Comparison of ENCODE assay signal across 9 cellular contexts in the genomic region with DNA sequence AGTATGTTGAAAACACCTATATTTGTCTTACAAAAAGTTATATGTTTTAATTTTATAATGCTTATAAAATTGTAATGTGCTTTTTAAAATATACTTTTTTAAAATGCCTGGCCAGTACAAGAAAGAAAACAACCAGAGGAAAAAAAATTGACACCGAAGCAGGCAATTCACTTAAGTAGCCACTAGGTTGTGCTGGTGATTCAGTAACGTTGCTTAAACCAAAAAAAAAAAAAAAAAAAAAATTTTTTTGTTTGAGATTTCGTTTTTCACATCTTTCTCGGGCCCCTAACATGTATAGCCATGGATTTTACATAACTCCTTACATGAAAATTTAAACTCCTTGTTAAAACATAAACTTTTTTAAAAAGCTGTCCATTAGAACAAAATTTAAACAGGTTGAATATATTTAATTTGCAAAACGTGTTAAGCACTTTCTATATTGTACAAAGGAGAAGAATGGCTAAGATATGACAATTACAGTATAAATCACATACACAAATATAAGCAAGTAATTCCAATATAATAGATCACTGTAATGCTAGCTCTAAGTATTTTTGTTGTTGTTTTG. TPM values are rescaled to one million over a fixed set of nuclear protein-coding genes. Genes with fewer than 3 reads are reported as not detected.
A peak's percentile ranks its signal among the peaks of the same experiment; 100 is the strongest.
DNase-seq lines count a peak whose midpoint lies in the region; FAIRE-seq and TF ChIP-seq lines count a peak whose summit lies in the region.
"Had no signal": no experiment of that assay in that cellular context is flagged by ENCODE, and none has a peak within 500 bp of the region (broad histone marks: within the 10 kb centered on the region; RNA-seq: fewer than 3 reads in every experiment).

No MANE protein-coding gene starts in this region.

- CTCF ChIA-PET in PC-9 (lab: Charles Lee) = no interaction called here

- no peak overlapping the region for H2AFZ ChIP-seq in PC-9

- POLR2A ChIA-PET in PC-9 (lab: Charles Lee; ENCODE audit: unreplicated experiment) = no interaction called here

- H3K79me2 ChIP-seq in PC-9 (ENCODE audit: low read depth) = no peaks in the 10 kb centered on the region

- H3K36me3 ChIP-seq in PC-9 (ENCODE audit: low read depth) (no peaks in the 10 kb centered on the region), esophagus squamous epithelium (no peaks in the 10 kb centered on the region)

- peaks cover 5% of the 10 kb centered on the region for H3K27me3 ChIP-seq in PC-9 (ENCODE audit: insufficient read depth, low read depth)
- no peaks in the 10 kb centered on the region for H3K27me3 ChIP-seq in esophagus squamous epithelium

- H3K27ac ChIP-seq in PC-9 (no peak overlapping the region), esophagus squamous epithelium (no peak overlapping the region)

- DNase-seq in COR-L47 (lab: John Stamatoyannopoulos, UW) (peak; percentile 8), HFF-Myc (ENCODE audit: extremely low read depth, low read depth) (peak; percentile 2), PC-9 (peak in 1 of 2 experiments; percentile 39), esophagus squamous epithelium (lab: John Stamatoyannopoulos, UW) (no peak), renal cortical epithelial cell (ENCODE audit: low read depth) (peak; percentile 54), GM12891 (ENCODE audit: insufficient read length, low spot score) (no peak)
- DNase-seq in activated naive CD4-positive, alpha-beta T cell treated with anti-CD3 and anti-CD28 coated beads, Interleukin-2, amount 50 U/mL, for 16 hours = no peak
- DNase-seq in activated naive CD4-positive, alpha-beta T cell (lab: John Stamatoyannopoulos, UW) = no peak

- no peaks in the 10 kb centered on the region for H4K20me1 ChIP-seq in PC-9 (ENCODE audit: insufficient read depth)

- H3K9me3 ChIP-seq in PC-9 (ENCODE audit: insufficient read depth, low read depth) = no peaks in the 10 kb centered on the region
- no peaks in the 10 kb centered on the region for H3K9me3 ChIP-seq in esophagus squamous epithelium

- no peak overlapping the region for H3K4me3 ChIP-seq in HFF-Myc (replicated peaks; ENCODE audit: low read depth, low read length)
- no peak overlapping the region for H3K4me3 ChIP-seq in PC-9
- H3K4me3 ChIP-seq in esophagus squamous epithelium = no peak overlapping the region

- H3F3A ChIP-seq in PC-9 (ENCODE audit: insufficient read depth, low read depth) = no peaks in the 10 kb centered on the region

- intact Hi-C loops in PC-9 (cut with micrococcal nuclease; ENCODE audit: unreplicated experiment) (loop anchor here (2.0 kb wide), 1 partner anchor 421 kb away; no protein-coding TSS in a partner anchor), esophagus squamous epithelium (cut with DNase I) (no loop called here)

- no peaks in the 10 kb centered on the region; the same call in 1 of the 2 replicates for H3K9me2 ChIP-seq in PC-9 (ENCODE audit: insufficient read depth)

- no peak for FAIRE-seq in GM12891 (lab: Jason Lieb, UNC)

- no peak overlapping the region for H3K4me2 ChIP-seq in PC-9

- peak; percentile 39 for TF ChIP-seq CTCF in HFF-Myc (IDR thresholded peaks at IDR 0.05; ENCODE audit: low read depth, low read length, missing control alignments)
- TF ChIP-seq CTCF in PC-9 (conservative IDR thresholded peaks at IDR 0.05) = peak; percentile 72
- TF ChIP-seq CTCF in esophagus squamous epithelium (IDR thresholded peaks at IDR 0.05) = peak in 4 of 6 experiments; percentile 35 to 72 (median 50)

- no TSS peak for BruUV-seq in PC-9 (replicated peaks; lab: Mats Ljungman, UMichigan)

- H3K4me1 ChIP-seq in PC-9 (replicated peaks; ENCODE audit: insufficient read depth) (no peaks in the 10 kb centered on the region), esophagus squamous epithelium (no peaks in the 10 kb centered on the region)

- no peak for TF ChIP-seq POLR2A in esophagus squamous epithelium (IDR thresholded peaks at IDR 0.05)
- TF ChIP-seq POLR2A in GM12891 (IDR thresholded peaks at IDR 0.05; ENCODE audit: low read depth, low read length) = no peak

- 8 to 14% methylated on average over 5 of the region's 5 CpGs for WGBS in esophagus squamous epithelium, 2 donors

TF ChIP-seq in GM12891, 5 proteins besides CTCF, POLR2A, EP300 and RAD21:
- TF ChIP-seq SPI1 (IDR thresholded peaks at IDR 0.05; ENCODE audit: low read depth, low read length) (no peak), POLR2AphosphoS5 (IDR thresholded peaks at IDR 0.05; ENCODE audit: low read depth, low read length) (no peak), PAX5 (IDR thresholded peaks at IDR 0.05; ENCODE audit: insufficient read depth, low read length, severe bottlenecking) (no peak), POU2F2 (IDR thresholded peaks at IDR 0.05; ENCODE audit: low read depth, low read length) (no peak), TAF1 (IDR thresholded peaks at IDR 0.05; ENCODE audit: low read depth, low read length) (no peak)

RNA-seq across cellular contexts. Expression of gene OR8B4, which starts 9.2 kb away (rescaled TPM):
- total RNA-seq in PC-9 (2021) (not detected in 2 replicates), esophagus squamous epithelium (not detected), renal cortical epithelial cell (not detected in 2 replicates)
- polyA plus RNA-seq in GM12891 (2012; ENCODE audit: low read depth, missing spikeins) = not detected
- polyA plus RNA-seq: immature natural killer cell had no signal

RNA-seq across cellular contexts. Expression of gene OR8B3, which starts 16.6 kb away (rescaled TPM):
- total RNA-seq in PC-9 (2021) (not detected in 2 replicates), esophagus squamous epithelium (not detected), renal cortical epithelial cell (not detected in 2 replicates)
- not detected for polyA plus RNA-seq in GM12891 (2012; ENCODE audit: low read depth, missing spikeins)
- polyA plus RNA-seq: immature natural killer cell had no signal

RNA-seq across cellular contexts. Expression of gene OR8B8, which starts 30.1 kb away (rescaled TPM):
- total RNA-seq in PC-9 (2021) (not detected in 2 replicates), esophagus squamous epithelium (not detected), renal cortical epithelial cell (not detected in 2 replicates)
- polyA plus RNA-seq in GM12891 (2012; ENCODE audit: low read depth, missing spikeins) = not detected
- polyA plus RNA-seq: immature natural killer cell had no signal

RNA-seq across cellular contexts. Expression of gene OR8B2, which starts 31.1 kb away (rescaled TPM):
- total RNA-seq in PC-9 (2021) = not detected in 2 replicates
- total RNA-seq in esophagus squamous epithelium = not detected
- not detected in 2 replicates for total RNA-seq in renal cortical epithelial cell
- not detected for polyA plus RNA-seq in GM12891 (2012; ENCODE audit: low read depth, missing spikeins)
- polyA plus RNA-seq: immature natural killer cell had no signal

Comparison
In these comparisons a context has a peak if more than half of its experiments do, and no peak if none do; other contexts are left out.
1. DNase-seq: peak in COR-L47 (single experiment), HFF-Myc (single experiment) and renal cortical epithelial cell (single experiment); none in esophagus squamous epithelium (single experiment), GM12891 (single experiment), activated naive CD4-positive, alpha-beta T cell treated with anti-CD3 and anti-CD28 coated beads, Interleukin-2, amount 50 U/mL, for 16 hours (single experiment) and activated naive CD4-positive, alpha-beta T cell (0 of 4).
2. Peak in every context shown above with its lines, with median percentiles within 50 percentile points of each other: CTCF ChIP-seq.